33 cellular contexts compared by ENCODE assay signal in genomic region chrX:55767100-55767499, GRCh38. TPM values are rescaled to one million over a fixed set of nuclear protein-coding genes. Genes with fewer than 3 reads are reported as not detected.
DNase-seq lines count a peak whose midpoint lies in the region; ATAC-seq, FAIRE-seq and TF ChIP-seq lines count a peak whose summit lies in the region.
"Had no signal": no experiment of that assay in that cellular context is flagged by ENCODE, and none has a peak within 500 bp of the region (broad histone marks: within the 10 kb centered on the region; RNA-seq: fewer than 3 reads in every experiment).

No MANE protein-coding gene starts in this region.

- peaks cover 0 to 31% (median 11%) of the 10 kb centered on the region in 9 donors for H3K9me3 Mint-ChIP-seq in naive thymus-derived CD8-positive, alpha-beta T cell

- no peaks in the 10 kb centered on the region for H3K27me3 Mint-ChIP-seq in naive thymus-derived CD8-positive, alpha-beta T cell
- H3K27me3 Mint-ChIP-seq: CD4-positive, alpha-beta T cell; naive B cell; stimulated activated naive CD8-positive, alpha-beta T cell treated with anti-CD3 and anti-CD28 coated beads, Interleukin-15, amount 100 ng/mL, for 72 hours; T-helper 17 cell had no signal

- peaks cover 13 to 36% (median 35%) of the 10 kb centered on the region in 3 donors for H3K36me3 Mint-ChIP-seq in naive thymus-derived CD8-positive, alpha-beta T cell

- H3K27me3 ChIP-seq in adrenal gland: no peaks in the 10 kb centered on the region
- H3K27me3 ChIP-seq: cardiac muscle cell, colonic mucosa, heart right ventricle had no signal

- no peak for ATAC-seq in A549
- ATAC-seq in naive thymus-derived CD8-positive, alpha-beta T cell: no peak
- ATAC-seq: activated T-cell treated with anti-CD3 and anti-CD28 coated beads, Interleukin-2, amount 50 U/mL, for 72 hours; heart right ventricle; HepG2; psoas muscle; sciatic nerve; stimulated activated naive CD8-positive, alpha-beta T cell treated with anti-CD3 and anti-CD28 coated beads, Interleukin-15, amount 100 ng/mL, for 72 hours; T-helper 17 cell had no signal

- WGBS in A549 (ENCODE audit: missing lambda C conversion rate): 40% methylated on average over 1 of the region's 1 CpG
- 52 to 84% (median 67%) methylated on average over 1 of the region's 1 CpG for WGBS in adrenal gland, 4 donors

- H3K27ac Mint-ChIP-seq in naive thymus-derived CD8-positive, alpha-beta T cell: no peak overlapping the region
- H3K27ac Mint-ChIP-seq: activated T-cell treated with anti-CD3 and anti-CD28 coated beads, Interleukin-2, amount 50 U/mL, for 72 hours; CD4-positive, alpha-beta T cell; naive B cell; stimulated activated naive CD8-positive, alpha-beta T cell treated with anti-CD3 and anti-CD28 coated beads, Interleukin-15, amount 100 ng/mL, for 72 hours; T-helper 17 cell had no signal

- TF ChIP-seq POLR2A in A549 (IDR thresholded peaks at IDR 0.05; ENCODE audit: low read length) (no peak), adrenal gland (IDR thresholded peaks at IDR 0.05) (no peak)

- H3K4me3 ChIP-seq in A549: no peak overlapping the region
- no peak overlapping the region for H3K4me3 ChIP-seq in fibroblast of mammary gland (ENCODE audit: control insufficient read depth, low read depth, low read length)
- H3K4me3 ChIP-seq in adrenal gland: no peak overlapping the region
- H3K4me3 ChIP-seq: cardiac muscle cell, colonic mucosa, heart right ventricle, psoas muscle, SK-N-MC had no signal

- H3K4me2 ChIP-seq in A549: no peak overlapping the region

- POLR2A ChIA-PET in A549 (lab: Yijun Ruan, JAX): no interaction called here
- POLR2A ChIA-PET in naive thymus-derived CD8-positive, alpha-beta T cell (lab: Charles Lee): no interaction called here

- no peak overlapping the region for H3K4me3 Mint-ChIP-seq in naive thymus-derived CD8-positive, alpha-beta T cell
- H3K4me3 Mint-ChIP-seq: activated T-cell treated with anti-CD3 and anti-CD28 coated beads, Interleukin-2, amount 50 U/mL, for 72 hours; CD4-positive, alpha-beta T cell; naive B cell; stimulated activated naive CD8-positive, alpha-beta T cell treated with anti-CD3 and anti-CD28 coated beads, Interleukin-15, amount 100 ng/mL, for 72 hours; T-helper 17 cell had no signal

- TF ChIP-seq CTCF in A549 (IDR thresholded peaks at IDR 0.05) (no peak), fibroblast of mammary gland (conservative IDR thresholded peaks at IDR 0.05; ENCODE audit: control insufficient read depth, insufficient read depth, low read depth, low read length) (no peak), adrenal gland (IDR thresholded peaks at IDR 0.05) (no peak)

- intact Hi-C loops in adrenal gland (cut with DNase I): no loop called here

- H3K27ac ChIP-seq in A549: no peak overlapping the region
- no peak overlapping the region for H3K27ac ChIP-seq in adrenal gland
- H3K27ac ChIP-seq: cardiac muscle cell, colonic mucosa, heart right ventricle, psoas muscle, SK-N-MC had no signal

- FAIRE-seq in A549 (lab: Jason Lieb, UNC): peak; percentile 92
- FAIRE-seq: A204.1, frontal cortex, HepG2, urothelium cell line had no signal

- H3K4me1 ChIP-seq in A549 (no peaks in the 10 kb centered on the region), adrenal gland (replicated peaks in 1 of 2) (no peaks in the 10 kb centered on the region)
- H3K4me1 ChIP-seq: colonic mucosa, heart right ventricle, psoas muscle had no signal

- H3K4me1 Mint-ChIP-seq in naive thymus-derived CD8-positive, alpha-beta T cell: peaks cover 0 to 2% (median 0%) of the 10 kb centered on the region in 4 donors
- H3K4me1 Mint-ChIP-seq: naive B cell; stimulated activated naive CD8-positive, alpha-beta T cell treated with anti-CD3 and anti-CD28 coated beads, Interleukin-15, amount 100 ng/mL, for 72 hours; T-helper 17 cell had no signal

- H3K36me3 ChIP-seq in adrenal gland (replicated peaks in 1 of 2): no peaks in the 10 kb centered on the region
- H3K36me3 ChIP-seq: cardiac muscle cell, colonic mucosa had no signal

- no peak for TF ChIP-seq RAD21 in A549 (conservative IDR thresholded peaks at IDR 0.05 in 1 of 2, IDR thresholded peaks at IDR 0.05 in 1 of 2)

- CTCF ChIA-PET in A549 (lab: Yijun Ruan, JAX): no interaction called here

- H3K9me3 ChIP-seq in A549 (no peaks in the 10 kb centered on the region), adrenal gland (replicated peaks in 1 of 3) (no peaks in the 10 kb centered on the region)
- H3K9me3 ChIP-seq: colonic mucosa, psoas muscle had no signal

- TF ChIP-seq EP300 in A549 (IDR thresholded peaks at IDR 0.05): no peak

- DNase-seq in A549 (ENCODE audit: low read depth in 1 of 2, low spot score in 1 of 2) (no peak), LHCN-M2 (ENCODE audit: low read depth) (peak; percentile 43), amniotic epithelial cell (ENCODE audit: low read depth) (peak; percentile 27), fibroblast of mammary gland (ENCODE audit: low read depth) (peak; percentile 19), NOMO-1 treated with DMSO at 0.1 percent for 48 hours (lab: John Stamatoyannopoulos, UW; ENCODE audit: unreplicated experiment) (no peak), adrenal gland (no peak)
- DNase-seq in naive thymus-derived CD8-positive, alpha-beta T cell: no peak
- DNase-seq in effector CD8-positive, alpha-beta T cell (lab: John Stamatoyannopoulos, UW): no peak
- DNase-seq: activated CD4-positive, alpha-beta T cell treated with anti-CD3 and anti-CD28 coated beads, Interleukin-2, amount 50 U/mL, for 4 hours; activated T-cell treated with anti-CD3 and anti-CD28 coated beads, Interleukin-2, amount 50 U/mL, for 72 hours; CD4-positive, alpha-beta T cell; colonic mucosa; DMS79 treated with DMSO at 0.1 percent for 48 hours; effector CD4-positive, alpha-beta T cell; H7; heart right ventricle; Karpas-422; midbrain; naive B cell; NCI-H2107; NCI-H774; psoas muscle; stimulated activated CD4-positive, alpha-beta T cell treated with anti-CD3 and anti-CD28 coated beads, Interleukin-12 subunit alpha, Interleukin-12 subunit beta, amount 100 ng/mL, for 4 hours; stimulated activated CD4-positive, alpha-beta T cell treated with anti-CD3 and anti-CD28 coated beads, Interleukin-2, amount 100 ng/mL, for 48 hours; stimulated activated naive CD8-positive, alpha-beta T cell treated with anti-CD3 and anti-CD28 coated beads, Interleukin-15, amount 100 ng/mL, for 72 hours; T-helper 17 cell had no signal

TF ChIP-seq in A549, 52 proteins besides CTCF, POLR2A, EP300 and RAD21 (continues in another document):
- TF ChIP-seq TP53 (CRISPR knock-in tag; IDR thresholded peaks at IDR 0.05) (no peak), HES2 (IDR thresholded peaks at IDR 0.05) (no peak), CHD2 (IDR thresholded peaks at IDR 0.05; ENCODE audit: low read length, partially characterized antibody) (no peak), PHF8 (IDR thresholded peaks at IDR 0.05; ENCODE audit: borderline replicate concordance, low read depth) (no peak), ZSCAN20 (CRISPR knock-in tag; IDR thresholded peaks at IDR 0.05) (no peak), PBX3 (IDR thresholded peaks at IDR 0.05) (no peak), HOXB13 (CRISPR knock-in tag; IDR thresholded peaks at IDR 0.05; ENCODE audit: low read depth) (no peak), HOXB5 (CRISPR knock-in tag; IDR thresholded peaks at IDR 0.05) (no peak)

RNA-seq across cellular contexts. Expression of gene RRAGB, which starts 49.6 kb away (rescaled TPM):
- polyA plus RNA-seq in A549 (2011; rRNA removed) (23.1 and 44.7 TPM in 2 replicates), A549 (2017; fragmentation: RNase III; extraction: RNeasy Plus Mini Kit Qiagen cat#74134 plus additional on column Dnase treatment) (10.5 to 12.3 TPM (median 11.3 TPM) in 3 replicates), adrenal gland (10 to 100 TPM; 20.9 to 26.8 (median 26.4) TPM)
- polyA plus RNA-seq in A549 (2012; cell fraction: cytosol; rRNA removed): 6.9 and 8.6 TPM in 2 replicates
- polyA plus RNA-seq in A549 (2012; cell fraction: nucleus; rRNA removed): 11.2 and 14.4 TPM in 2 replicates
- polyA minus RNA-seq in A549 (2011; rRNA and poly(A)+ RNA removed): 10.4 and 13.1 TPM in 2 replicates
- total RNA-seq in LHCN-M2 (2014; rRNA removed) (12.3 and 12.4 TPM in 2 replicates), adrenal gland (100 to 1,000 TPM in 1 of 8 donors, 10 to 100 TPM in 7; 12.6 to 215 (median 22.2) TPM)
- polyA plus RNA-seq in LHCN-M2 (2012): 9.7 TPM
- 10 to 100 TPM; 21.0 to 22.1 TPM for total RNA-seq in naive thymus-derived CD8-positive, alpha-beta T cell
- polyA plus RNA-seq in naive thymus-derived CD8-positive, alpha-beta T cell: 10 to 100 TPM; 10.9 to 23.9 (median 15.7) TPM

Comparison
In these comparisons a context has a peak if more than half of its experiments do, and no peak if none do; other contexts are left out.
1. DNase-seq: peak in LHCN-M2 (single experiment), amniotic epithelial cell (single experiment) and fibroblast of mammary gland (single experiment); none in A549 (0 of 2), naive thymus-derived CD8-positive, alpha-beta T cell (0 of 10), NOMO-1 treated with DMSO at 0.1 percent for 48 hours (single experiment), effector CD8-positive, alpha-beta T cell (single experiment) and adrenal gland (0 of 7).